ENCODE assay signal across 16 cellular contexts in genomic region chr2:75035444-75036353, GRCh38.
DNase-seq lines count a peak whose midpoint lies in the region; ATAC-seq, FAIRE-seq and TF ChIP-seq lines count a peak whose summit lies in the region.
"Had no signal": no experiment of that assay in that cellular context is flagged by ENCODE, and none has a peak within 500 bp of the region (broad histone marks: within the 10 kb centered on the region; RNA-seq: fewer than 3 reads in every experiment).

No MANE protein-coding gene starts in this region.

- H3K4me1 ChIP-seq in pancreas, result peaks cover 0 to 5% (median 0%) of the 10 kb centered on the region in 3 donors

- intact Hi-C loops in pancreas (cut with DNase I), result no loop called here

- H3K9me3 ChIP-seq in pancreas, result no peaks in the 10 kb centered on the region

- no peaks in the 10 kb centered on the region for H3K36me3 ChIP-seq in pancreas

- 73 to 84% methylated on average over 3 of the region's 3 CpGs for WGBS in pancreas, 2 donors

- H3K4me3 ChIP-seq in fibroblast of mammary gland (ENCODE audit: control insufficient read depth, low read depth, low read length), result no peak overlapping the region
- no peak overlapping the region for H3K4me3 ChIP-seq in pancreas

- peak; percentile 83 for FAIRE-seq in pancreas (lab: Jason Lieb, UNC)
- FAIRE-seq: colon had no signal

- DNase-seq in GF-D8 (lab: John Stamatoyannopoulos, UW), result peak; percentile 42
- DNase-seq in OCI-M1 (lab: John Stamatoyannopoulos, UW), result peak; percentile 32
- DNase-seq in fibroblast of mammary gland (ENCODE audit: low read depth), result peak; percentile 17
- no peak for DNase-seq in pancreas
- DNase-seq in activated CD4-positive, alpha-beta T cell treated with anti-CD3 and anti-CD28 coated beads for 4 hours, result no peak
- DNase-seq in GOT3 (lab: John Stamatoyannopoulos, UW), result no peak
- no peak for DNase-seq in NCI-H748 (lab: John Stamatoyannopoulos, UW; ENCODE audit: unreplicated experiment)
- DNase-seq in glomerular visceral epithelial cell (ENCODE audit: extremely low spot score), result no peak
- DNase-seq: activated CD4-positive, alpha-beta T cell treated with anti-CD3 and anti-CD28 coated beads, Interleukin-2, amount 10 ng/mL, durations not matched to agents 24 days and 14 days; activated T-cell treated with anti-CD3 and anti-CD28 coated beads, Interleukin-2, amount 50 U/mL, for 4 hours; DMS53; NCI-H146; NCI-H446 treated with DMSO at 0.1 percent for 48 hours; PC-3; posterior cingulate gyrus had no signal

- H3K27me3 ChIP-seq in pancreas, result no peaks in the 10 kb centered on the region

- peak in 2 of 4 donors; percentile 39 to 61 for ATAC-seq in pancreas
- ATAC-seq: activated T-cell treated with anti-CD3 and anti-CD28 coated beads, Interleukin-2, amount 50 U/mL, for 4 hours; PC-3 had no signal

- no peak overlapping the region for H3K27ac ChIP-seq in pancreas

- TF ChIP-seq CTCF in fibroblast of mammary gland (conservative IDR thresholded peaks at IDR 0.05; ENCODE audit: control insufficient read depth, insufficient read depth, low read depth, low read length) (no peak), pancreas (IDR thresholded peaks at IDR 0.05) (no peak)

Comparison
In these comparisons a context has a peak if more than half of its experiments do, and no peak if none do; other contexts are left out.
1. DNase-seq: peak in GF-D8 (single experiment), OCI-M1 (single experiment) and fibroblast of mammary gland (single experiment); none in pancreas (0 of 6), activated CD4-positive, alpha-beta T cell treated with anti-CD3 and anti-CD28 coated beads for 4 hours (0 of 2), GOT3 (single experiment), NCI-H748 (single experiment) and glomerular visceral epithelial cell (single experiment).